8 cellular contexts compared by ENCODE assay signal in the genomic region with DNA sequence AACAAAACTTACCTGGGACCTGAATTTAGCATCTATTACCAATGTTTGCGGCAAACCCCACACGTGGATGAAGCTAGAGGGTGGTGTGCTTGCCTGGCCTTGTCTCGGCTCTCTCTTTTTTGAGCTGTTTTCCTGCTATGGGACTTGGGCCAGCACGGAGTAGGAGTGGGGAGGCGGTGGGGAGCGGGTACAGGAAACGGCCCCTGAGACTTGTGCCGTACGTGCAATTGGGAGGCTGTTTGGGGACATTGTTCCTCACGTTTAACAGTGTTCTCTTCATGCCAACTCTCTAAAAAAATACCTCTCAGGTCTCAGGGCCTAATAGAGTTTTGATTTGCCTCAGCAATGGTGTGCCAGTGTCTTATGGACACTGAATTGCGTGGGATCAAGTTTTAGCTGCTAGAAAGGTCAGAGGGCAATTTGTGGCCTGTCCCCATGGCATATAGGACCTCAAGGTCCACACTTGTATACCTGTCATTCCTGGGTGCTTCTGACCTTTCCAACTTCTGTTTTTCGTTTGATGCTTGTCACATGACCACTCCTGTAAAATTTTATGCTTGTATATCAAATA. TPM values are rescaled to one million over a fixed set of nuclear protein-coding genes. Genes with fewer than 3 reads are reported as not detected.
DNase-seq lines count a peak whose midpoint lies in the region; ATAC-seq lines count a peak whose summit lies in the region.

No MANE protein-coding gene starts in this region.

- H3K4me3 Mint-ChIP-seq in CD8-positive, alpha-beta memory T cell = peak overlapping the region; percentile 1 to 90 (median 74)

- H3K4me1 ChIP-seq in CD8-positive, alpha-beta memory T cell (ENCODE audit: insufficient read depth, low read length) = peaks cover 81% of the 10 kb centered on the region

- peaks cover 0 to 1% (median 0%) of the 10 kb centered on the region in 3 donors for H3K36me3 Mint-ChIP-seq in CD8-positive, alpha-beta memory T cell

- POLR2A ChIA-PET in CD8-positive, alpha-beta memory T cell (lab: Charles Lee) = interaction anchor here (0.5 to 5.6 kb wide), 15 partner anchors 7 to 99 kb away, joined by 3 to 116 read pairs (median 9); partner anchors contain the start of genes FBXW2, PHF19 and TRAF1

- no peaks in the 10 kb centered on the region for H3K27me3 Mint-ChIP-seq in CD8-positive, alpha-beta memory T cell

- peak overlapping the region; percentile 24 for H3K27ac ChIP-seq in CD8-positive, alpha-beta memory T cell (ENCODE audit: low read depth, low read length)

- CTCF ChIA-PET in CD8-positive, alpha-beta memory T cell (lab: Charles Lee) = interaction anchor here (0.8 to 5.9 kb wide), 12 partner anchors 11 to 43 kb away, joined by 3 to 38 read pairs (median 6); partner anchors contain the start of genes PHF19 and TRAF1

- no peaks in the 10 kb centered on the region for H3K9me3 Mint-ChIP-seq in CD8-positive, alpha-beta memory T cell

- H3K36me3 ChIP-seq in CD8-positive, alpha-beta memory T cell (ENCODE audit: insufficient read depth, low read length) = no peaks in the 10 kb centered on the region

- no peaks in the 10 kb centered on the region for H3K27me3 ChIP-seq in CD8-positive, alpha-beta memory T cell (ENCODE audit: insufficient read depth, low read length, poor library complexity, severe bottlenecking)

- ATAC-seq in GM19438 (IDR thresholded peaks at IDR 0.05; ENCODE audit: low read depth, unreplicated experiment) = peak; percentile 16
- ATAC-seq in HG03432 (IDR thresholded peaks at IDR 0.05; ENCODE audit: unreplicated experiment) = peak; percentile 48

- peak in 1 of 5 donors; percentile 55 for DNase-seq in CD8-positive, alpha-beta memory T cell
- DNase-seq in dermis blood vessel endothelial cell (peak; percentile 40), NCI-H2171 treated with DMSO at 0.1 percent for 48 hours (lab: John Stamatoyannopoulos, UW) (no peak), D341Med (ENCODE audit: low spot score) (no peak), SKM-1 (lab: John Stamatoyannopoulos, UW; ENCODE audit: unreplicated experiment) (no peak), SKM-1 treated with dmso at 0.1 percent for 144 hours (lab: John Stamatoyannopoulos, UW; ENCODE audit: unreplicated experiment) (no peak)

- H3K27ac Mint-ChIP-seq in CD8-positive, alpha-beta memory T cell = peak overlapping the region; percentile 67 to 98 (median 96)

- peaks cover 54 to 87% (median 60%) of the 10 kb centered on the region in 3 donors for H3K4me1 Mint-ChIP-seq in CD8-positive, alpha-beta memory T cell

- no peaks in the 10 kb centered on the region for H3K9me3 ChIP-seq in CD8-positive, alpha-beta memory T cell (ENCODE audit: low read length)

- peak overlapping the region; percentile 4 for H3K4me3 ChIP-seq in CD8-positive, alpha-beta memory T cell (ENCODE audit: low read length)

RNA-seq across cellular contexts. Expression of gene PHF19, which starts 15.3 kb away (rescaled TPM):
- total RNA-seq in CD8-positive, alpha-beta memory T cell = 100 to 1,000 TPM; 206 to 214 TPM
- 8.3 TPM for polyA plus RNA-seq in CD8-positive, alpha-beta memory T cell
- total RNA-seq in dermis blood vessel endothelial cell = 20.4 and 81.7 TPM in 2 replicates

RNA-seq across cellular contexts. Expression of gene TRAF1, which starts 34.3 kb away (rescaled TPM):
- total RNA-seq in CD8-positive, alpha-beta memory T cell = 100 to 1,000 TPM; 316 to 322 TPM
- polyA plus RNA-seq in CD8-positive, alpha-beta memory T cell = 12.1 TPM
- total RNA-seq in dermis blood vessel endothelial cell = 1.1 and 4.4 TPM in 2 replicates

RNA-seq across cellular contexts. Expression of gene PSMD5, which starts 49.5 kb away (rescaled TPM):
- total RNA-seq in CD8-positive, alpha-beta memory T cell = 10 to 100 TPM; 60.9 to 63.7 TPM
- 21.1 TPM for polyA plus RNA-seq in CD8-positive, alpha-beta memory T cell
- total RNA-seq in dermis blood vessel endothelial cell = 21.8 and 33.9 TPM in 2 replicates

Comparison
In these comparisons a context has a peak if more than half of its experiments do, and no peak if none do; other contexts are left out.
1. RNA of gene TRAF1, which starts 34.3 kb away (total RNA-seq): 316 to 322 TPM in CD8-positive, alpha-beta memory T cell; 1.1 to 4.4 TPM in dermis blood vessel endothelial cell; every median in the first group is over 10 times any median in the second.